Comparison of ENCODE assay signal across 1 cellular context in genomic region chr5:151080620-151081425, GRCh38.
TF ChIP-seq lines count a peak whose summit lies in the region.

Gene TNIP1 (minus strand): TSS chr5:151081034. CDS start chr5:151065095, 15,939 bp downstream.

TF ChIP-seq in HepG2, 621 proteins besides CTCF, POLR2A, EP300 and RAD21 (continued from another document):
- TF ChIP-seq ZNF335 (CRISPR knock-in tag; IDR thresholded peaks at IDR 0.05), result peak; percentile 70; the same call in 1 of the 2 replicates
- peak; percentile 95 for TF ChIP-seq POGK (CRISPR knock-in tag; conservative IDR thresholded peaks at IDR 0.05)
- no peak for TF ChIP-seq TEAD2 (CRISPR knock-in tag; IDR thresholded peaks at IDR 0.05)
- TF ChIP-seq DNMT3B (CRISPR knock-in tag; conservative IDR thresholded peaks at IDR 0.05), result no peak
- TF ChIP-seq BRCA1 (CRISPR knock-in tag; IDR thresholded peaks at IDR 0.05), result 0 out of 2 replicates have a peak, but pooled peaks have one; percentile 52
- peak; percentile 88 for TF ChIP-seq U2AF1 (optimal IDR thresholded peaks at IDR 0.05; ENCODE audit: low read depth, low read length)
- TF ChIP-seq NFIB (CRISPR knock-in tag; IDR thresholded peaks at IDR 0.05; ENCODE audit: borderline replicate concordance), result no peak
- TF ChIP-seq MLX (CRISPR knock-in tag; IDR thresholded peaks at IDR 0.05), result 0 out of 2 replicates have a peak, but pooled peaks have one; percentile 14
- TF ChIP-seq NFYB (CRISPR knock-in tag; IDR thresholded peaks at IDR 0.05), result peak; percentile 87
- TF ChIP-seq ZNF615 (CRISPR knock-in tag; IDR thresholded peaks at IDR 0.05; ENCODE audit: borderline replicate concordance), result peak; percentile 41; the same call in 1 of the 2 replicates
- no peak for TF ChIP-seq FIP1L1 (IDR thresholded peaks at IDR 0.05; ENCODE audit: borderline replicate concordance, insufficient read depth, low read depth, low read length)
- peak; percentile 68; the same call in 1 of the 2 replicates for TF ChIP-seq ZNF329 (CRISPR knock-in tag; IDR thresholded peaks at IDR 0.05; ENCODE audit: low read depth)
- TF ChIP-seq, protein P1, sequence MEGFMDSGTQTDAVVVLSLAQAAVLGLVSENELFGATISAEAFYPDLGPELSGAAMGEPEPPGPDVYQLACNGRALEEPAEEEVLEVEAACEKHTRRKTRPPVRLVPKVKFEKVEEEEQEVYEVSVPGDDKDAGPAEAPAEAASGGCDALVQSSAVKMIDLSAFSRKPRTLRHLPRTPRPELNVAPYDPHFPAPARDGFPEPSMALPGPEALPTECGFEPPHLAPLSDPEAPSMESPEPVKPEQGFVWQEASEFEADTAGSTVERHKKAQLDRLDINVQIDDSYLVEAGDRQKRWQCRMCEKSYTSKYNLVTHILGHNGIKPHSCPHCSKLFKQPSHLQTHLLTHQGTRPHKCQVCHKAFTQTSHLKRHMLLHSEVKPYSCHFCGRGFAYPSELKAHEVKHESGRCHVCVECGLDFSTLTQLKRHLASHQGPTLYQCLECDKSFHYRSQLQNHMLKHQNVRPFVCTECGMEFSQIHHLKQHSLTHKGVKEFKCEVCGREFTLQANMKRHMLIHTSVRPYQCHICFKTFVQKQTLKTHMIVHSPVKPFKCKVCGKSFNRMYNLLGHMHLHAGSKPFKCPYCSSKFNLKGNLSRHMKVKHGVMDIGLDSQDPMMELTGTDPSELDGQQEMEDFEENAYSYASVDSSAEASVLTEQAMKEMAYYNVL (CRISPR knock-in tag; IDR thresholded peaks at IDR 0.05; ENCODE audit: borderline replicate concordance), result peak; percentile 64; the same call in 1 of the 2 replicates
- TF ChIP-seq, protein P2, sequence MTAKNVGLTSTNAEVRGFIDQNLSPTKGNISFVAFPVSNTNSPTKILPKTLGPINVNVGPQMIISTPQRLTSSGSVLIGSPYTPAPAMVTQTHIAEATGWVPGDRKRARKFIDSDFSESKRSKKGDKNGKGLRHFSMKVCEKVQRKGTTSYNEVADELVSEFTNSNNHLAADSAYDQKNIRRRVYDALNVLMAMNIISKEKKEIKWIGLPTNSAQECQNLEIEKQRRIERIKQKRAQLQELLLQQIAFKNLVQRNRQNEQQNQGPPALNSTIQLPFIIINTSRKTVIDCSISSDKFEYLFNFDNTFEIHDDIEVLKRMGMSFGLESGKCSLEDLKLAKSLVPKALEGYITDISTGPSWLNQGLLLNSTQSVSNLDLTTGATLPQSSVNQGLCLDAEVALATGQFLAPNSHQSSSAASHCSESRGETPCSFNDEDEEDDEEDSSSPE (CRISPR knock-in tag; IDR thresholded peaks at IDR 0.05), result peak; percentile 73
- peak; percentile 76 for TF ChIP-seq CBFB (CRISPR knock-in tag; IDR thresholded peaks at IDR 0.05)
- TF ChIP-seq ZNF430 (CRISPR knock-in tag; IDR thresholded peaks at IDR 0.05), result peak; percentile 91
- peak; percentile 94 for TF ChIP-seq ZBTB42 (CRISPR knock-in tag; IDR thresholded peaks at IDR 0.05)
- TF ChIP-seq FOXA3 (CRISPR knock-in tag; IDR thresholded peaks at IDR 0.05), result peak; percentile 85
- 0 out of 2 replicates have a peak, but pooled peaks have one; percentile 37 for TF ChIP-seq DPF2 (CRISPR knock-in tag; IDR thresholded peaks at IDR 0.05; ENCODE audit: borderline replicate concordance, low read depth)
- TF ChIP-seq ZNF337 (CRISPR knock-in tag; IDR thresholded peaks at IDR 0.05; ENCODE audit: borderline replicate concordance, low read depth), result no peak
- TF ChIP-seq ZC3H13 (CRISPR knock-in tag; IDR thresholded peaks at IDR 0.05), result peak; percentile 65; the same call in 1 of the 2 replicates
- TF ChIP-seq ZSCAN5A (CRISPR knock-in tag; IDR thresholded peaks at IDR 0.05; ENCODE audit: borderline replicate concordance), result 0 out of 2 replicates have a peak, but pooled peaks have one; percentile 38
- no peak; the same call in none of the 2 replicates for TF ChIP-seq TSC22D2 (CRISPR knock-in tag; IDR thresholded peaks at IDR 0.05; ENCODE audit: borderline replicate concordance)
- peak; percentile 93 for TF ChIP-seq ZNF543 (CRISPR knock-in tag; IDR thresholded peaks at IDR 0.05)
- TF ChIP-seq ELK4 (CRISPR knock-in tag; IDR thresholded peaks at IDR 0.05; ENCODE audit: borderline replicate concordance), result no peak
- no peak for TF ChIP-seq TCF7L2 (IDR thresholded peaks at IDR 0.05; ENCODE audit: low read depth, low read length)
- 0 out of 2 replicates have a peak, but pooled peaks have one; percentile 41 for TF ChIP-seq ZNF576 (CRISPR knock-in tag; IDR thresholded peaks at IDR 0.05)
- TF ChIP-seq NBN (conservative IDR thresholded peaks at IDR 0.05), result no peak
- TF ChIP-seq MYNN (CRISPR knock-in tag; IDR thresholded peaks at IDR 0.05; ENCODE audit: low read depth), result no peak
- TF ChIP-seq ZFP41 (CRISPR knock-in tag; IDR thresholded peaks at IDR 0.05; ENCODE audit: borderline replicate concordance), result peak; percentile 76; the same call in 1 of the 2 replicates
- TF ChIP-seq E2F2 (CRISPR knock-in tag; IDR thresholded peaks at IDR 0.05; ENCODE audit: borderline replicate concordance), result no peak
- TF ChIP-seq KDM1A (CRISPR knock-in tag; IDR thresholded peaks at IDR 0.05), result no peak
- TF ChIP-seq ZNF557 (CRISPR knock-in tag; IDR thresholded peaks at IDR 0.05), result peak; percentile 9; the same call in 1 of the 2 replicates
- TF ChIP-seq, protein P3, sequence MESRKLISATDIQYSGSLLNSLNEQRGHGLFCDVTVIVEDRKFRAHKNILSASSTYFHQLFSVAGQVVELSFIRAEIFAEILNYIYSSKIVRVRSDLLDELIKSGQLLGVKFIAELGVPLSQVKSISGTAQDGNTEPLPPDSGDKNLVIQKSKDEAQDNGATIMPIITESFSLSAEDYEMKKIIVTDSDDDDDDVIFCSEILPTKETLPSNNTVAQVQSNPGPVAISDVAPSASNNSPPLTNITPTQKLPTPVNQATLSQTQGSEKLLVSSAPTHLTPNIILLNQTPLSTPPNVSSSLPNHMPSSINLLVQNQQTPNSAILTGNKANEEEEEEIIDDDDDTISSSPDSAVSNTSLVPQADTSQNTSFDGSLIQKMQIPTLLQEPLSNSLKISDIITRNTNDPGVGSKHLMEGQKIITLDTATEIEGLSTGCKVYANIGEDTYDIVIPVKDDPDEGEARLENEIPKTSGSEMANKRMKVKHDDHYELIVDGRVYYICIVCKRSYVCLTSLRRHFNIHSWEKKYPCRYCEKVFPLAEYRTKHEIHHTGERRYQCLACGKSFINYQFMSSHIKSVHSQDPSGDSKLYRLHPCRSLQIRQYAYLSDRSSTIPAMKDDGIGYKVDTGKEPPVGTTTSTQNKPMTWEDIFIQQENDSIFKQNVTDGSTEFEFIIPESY (CRISPR knock-in tag; IDR thresholded peaks at IDR 0.05), result no peak
- no peak for TF ChIP-seq ZNF781 (CRISPR knock-in tag; IDR thresholded peaks at IDR 0.05; ENCODE audit: borderline replicate concordance, not compliant biosample characterization)
- peak; percentile 88 for TF ChIP-seq PBX2 (CRISPR knock-in tag; IDR thresholded peaks at IDR 0.05)
- TF ChIP-seq MED1 (CRISPR knock-in tag; IDR thresholded peaks at IDR 0.05), result peak; percentile 82
